8 cellular contexts compared by ENCODE assay signal in genomic region chr7:100888988-100889760, GRCh38. TPM values are rescaled to one million over a fixed set of nuclear protein-coding genes. Genes with fewer than 3 reads are reported as not detected.
DNase-seq lines count a peak whose midpoint lies in the region; ATAC-seq lines count a peak whose summit lies in the region.

Gene UFSP1, minus strand, starts transcription at chr7:100889715. Its CDS starts 444 bp downstream, at chr7:100889271.

- H3K9ac ChIP-seq in neuronal stem cell (ENCODE audit: low read depth, low read length, poor library complexity), result peak within 1 kb of the TSS; percentile 100

- peak within 1 kb of the TSS; percentile 99 for H3K4me2 ChIP-seq in neuronal stem cell (ENCODE audit: insufficient read depth, low read length, poor library complexity, severe bottlenecking)

- H3K14ac ChIP-seq in neuronal stem cell (ENCODE audit: low read length), result peak within 1 kb of the TSS; percentile 58

- H3K9me3 ChIP-seq in SJCRH30 (replicated peaks) (no peaks in the 10 kb centered on the region), neuronal stem cell (replicated peaks in 1 of 2; ENCODE audit: control insufficient read depth in 2 of 2, insufficient read depth in 1 of 2, low read depth in 1 of 2, low read length in 2 of 2) (no peaks in the 10 kb centered on the region)

- peak within 1 kb of the TSS; percentile 99 for H4K8ac ChIP-seq in neuronal stem cell (ENCODE audit: low read depth, low read length)

- H2AK5ac ChIP-seq in neuronal stem cell (ENCODE audit: low read depth, low read length), result peak within 1 kb of the TSS; percentile 76

- no peak within 1 kb of the TSS for H4K91ac ChIP-seq in neuronal stem cell (ENCODE audit: low read depth, low read length, poor library complexity)

- no CpG with 5 or more reads among the region's 73 CpGs for WGBS in neuronal stem cell (ENCODE audit: extremely low coverage in 2 of 2, insufficient read length in 2 of 2, insufficient replicate concordance in 1 of 2), 2 donors

- H2BK12ac ChIP-seq in neuronal stem cell (ENCODE audit: low read length), result peak within 1 kb of the TSS; percentile 96

- H3K27me3 ChIP-seq in SJCRH30 (no peaks in the 10 kb centered on the region), neuronal stem cell (ENCODE audit: control insufficient read depth in 3 of 3, insufficient read depth in 3 of 3, low read depth in 1 of 3, low read length in 3 of 3) (no peaks in the 10 kb centered on the region)

- H2BK120ac ChIP-seq in neuronal stem cell (ENCODE audit: low read depth, low read length), result peak within 1 kb of the TSS; percentile 91

- H3K18ac ChIP-seq in neuronal stem cell (ENCODE audit: low read length), result peak within 1 kb of the TSS; percentile 100

- ATAC-seq in activated CD4-positive, CD25-positive, alpha-beta regulatory T cell treated with anti-CD3 and anti-CD28 coated beads, Interleukin-2, amount 50 U/mL, for 24 hours, result peak; percentile 37 to 42
- ATAC-seq in HG02840 (IDR thresholded peaks at IDR 0.05; ENCODE audit: low FRiP score, unreplicated experiment) (peak; percentile 35), esophagus mucosa (peak; percentile 46)

- peaks cover 49% of the 10 kb centered on the region for H3K36me3 ChIP-seq in SJCRH30
- H3K36me3 ChIP-seq in neuronal stem cell (replicated peaks in 1 of 2; ENCODE audit: control insufficient read depth in 2 of 2, insufficient read depth in 2 of 2, low read length in 2 of 2), result peaks cover 43 to 49% of the 10 kb centered on the region in 2 donors

- peak within 1 kb of the TSS; percentile 99 for H2BK15ac ChIP-seq in neuronal stem cell (ENCODE audit: low read length)

- no peak for DNase-seq in activated CD4-positive, CD25-positive, alpha-beta regulatory T cell (lab: John Stamatoyannopoulos, UW)
- DNase-seq in SJCRH30, result no peak
- no peak for DNase-seq in neuronal stem cell (ENCODE audit: low spot score)
- no peak for DNase-seq in SW 1271 (lab: John Stamatoyannopoulos, UW)
- no peak for DNase-seq in activated CD8-positive, alpha-beta memory T cell treated with anti-CD3 and anti-CD28 coated beads, Interleukin-2, amount 50 U/mL, for 4 hours

- peak within 1 kb of the TSS; percentile 70 for H3K27ac ChIP-seq in SJCRH30
- peak within 1 kb of the TSS; percentile 93 for H3K27ac ChIP-seq in neuronal stem cell (replicated peaks; ENCODE audit: low read length)

- H2AFZ ChIP-seq in neuronal stem cell (ENCODE audit: low read length), result peak within 1 kb of the TSS; percentile 84

- peaks cover 6% of the 10 kb centered on the region for H3K79me1 ChIP-seq in neuronal stem cell (ENCODE audit: low read depth, low read length)

- H3K23ac ChIP-seq in neuronal stem cell (ENCODE audit: low read depth, low read length, poor library complexity), result peak within 1 kb of the TSS; percentile 99

- no peaks in the 10 kb centered on the region; the same call in 1 of the 2 replicates for H3K4me1 ChIP-seq in SJCRH30
- H3K4me1 ChIP-seq in neuronal stem cell (ENCODE audit: control insufficient read depth in 2 of 2, insufficient read depth in 1 of 2, low read depth in 1 of 2, low read length in 2 of 2), result peaks cover 22 to 25% of the 10 kb centered on the region in 2 donors

- peak within 1 kb of the TSS; percentile 97 for H2BK5ac ChIP-seq in neuronal stem cell (ENCODE audit: low read length)

- H3K4ac ChIP-seq in neuronal stem cell (ENCODE audit: low read length), result no peak within 1 kb of the TSS

- H3K4me3 ChIP-seq in SJCRH30 (peak within 1 kb of the TSS; percentile 70), neuronal stem cell (ENCODE audit: low read length in 2 of 2) (peak within 1 kb of the TSS; percentile 57 to 88)

RNA-seq across cellular contexts. Expression of gene UFSP1, which starts in this region (rescaled TPM):
- total RNA-seq in SJCRH30 (2014; rRNA removed; shearing (Covaris generic)), result 5.5 and 6.1 TPM in 2 replicates
- total RNA-seq in esophagus mucosa, result 2.1 TPM
- polyA plus RNA-seq in neuronal stem cell (2013, experiment 1 of 2), result 1.1 TPM
- 1.0 TPM for polyA plus RNA-seq in neuronal stem cell (2013, experiment 2 of 2)
